8 cellular contexts compared by ENCODE assay signal in genomic region chr4:41212221-41213203, GRCh38. TPM values are rescaled to one million over a fixed set of nuclear protein-coding genes. Genes with fewer than 3 reads are reported as not detected.
DNase-seq lines count a peak whose midpoint lies in the region; ATAC-seq and TF ChIP-seq lines count a peak whose summit lies in the region.

No MANE protein-coding gene starts in this region.

- TF ChIP-seq CTCF in fibroblast of villous mesenchyme (IDR thresholded peaks at IDR 0.05; ENCODE audit: insufficient read depth, low read depth, low read length): peak; percentile 74
- TF ChIP-seq CTCF in neural progenitor cell (IDR thresholded peaks at IDR 0.05): peak; percentile 63

- H3K4me3 ChIP-seq in fibroblast of villous mesenchyme (ENCODE audit: low read depth, low read length): peak overlapping the region; percentile 79
- peak overlapping the region; percentile 86 for H3K4me3 ChIP-seq in neural progenitor cell

- H3K27me3 Mint-ChIP-seq in IgD-negative memory B cell: peaks cover 38% of the 10 kb centered on the region
- H3K27me3 Mint-ChIP-seq in T-helper 17 cell: peaks cover 75% of the 10 kb centered on the region
- peaks cover 9% of the 10 kb centered on the region for H3K27me3 Mint-ChIP-seq in neural progenitor cell (ENCODE audit: insufficient read depth, low read depth)

- peaks cover 15% of the 10 kb centered on the region for H3K27me3 ChIP-seq in neural progenitor cell

- peak overlapping the region; percentile 25 to 86 (median 78) for H3K4me3 Mint-ChIP-seq in IgD-negative memory B cell
- peak overlapping the region; percentile 84 for H3K4me3 Mint-ChIP-seq in T-helper 17 cell
- H3K4me3 Mint-ChIP-seq in neural progenitor cell: peak overlapping the region; percentile 89

- no peaks in the 10 kb centered on the region for H3K36me3 ChIP-seq in neural progenitor cell

- H2AFZ ChIP-seq in neural progenitor cell (replicated peaks): no peak overlapping the region

- no peak overlapping the region for H3K9ac ChIP-seq in neural progenitor cell

- H3K4me1 ChIP-seq in neural progenitor cell: peaks cover 10% of the 10 kb centered on the region

- H3K4me2 ChIP-seq in neural progenitor cell: peak overlapping the region; percentile 95

- H3K27ac Mint-ChIP-seq in IgD-negative memory B cell (no peak overlapping the region), T-helper 17 cell (no peak overlapping the region), neural progenitor cell (no peak overlapping the region)

- DNase-seq in NCI-H82 (lab: John Stamatoyannopoulos, UW) (peak; percentile 54), NCI-H82 treated with DMSO at 0.1 percent for 48 hours (lab: John Stamatoyannopoulos, UW; ENCODE audit: unreplicated experiment) (no peak), T-helper 17 cell (no peak), fibroblast of villous mesenchyme (ENCODE audit: low read depth) (peak; percentile 85), neural progenitor cell (ENCODE audit: low spot score) (peak; percentile 36), cerebellar nuclear complex (lab: John Stamatoyannopoulos, UW) (no peak)

- H3K9me3 Mint-ChIP-seq in IgD-negative memory B cell: no peaks in the 10 kb centered on the region
- peaks cover 2% of the 10 kb centered on the region for H3K9me3 Mint-ChIP-seq in neural progenitor cell

- H3F3A ChIP-seq in neural progenitor cell (ENCODE audit: low read depth): peaks cover 28% of the 10 kb centered on the region

- H3K79me2 ChIP-seq in neural progenitor cell (ENCODE audit: low read depth): peaks cover 52% of the 10 kb centered on the region

- H4K20me1 ChIP-seq in neural progenitor cell (ENCODE audit: low read depth): peaks cover 12% of the 10 kb centered on the region

- no peak overlapping the region for H3K27ac ChIP-seq in neural progenitor cell

- ATAC-seq in T-helper 17 cell (no peak), HG03280 (IDR thresholded peaks at IDR 0.05; ENCODE audit: unreplicated experiment) (no peak)

- H3K36me3 Mint-ChIP-seq in IgD-negative memory B cell (peaks cover 2% of the 10 kb centered on the region), T-helper 17 cell (ENCODE audit: low read depth) (no peaks in the 10 kb centered on the region), neural progenitor cell (no peaks in the 10 kb centered on the region)

- H3K4me1 Mint-ChIP-seq in IgD-negative memory B cell (peaks cover 16 to 24% (median 22%) of the 10 kb centered on the region in 3 donors), T-helper 17 cell (peaks cover 13% of the 10 kb centered on the region), neural progenitor cell (peaks cover 29% of the 10 kb centered on the region)

- H3K9me3 ChIP-seq in T-helper 17 cell (ENCODE audit: control insufficient read depth, low read length, poor library complexity, severe bottlenecking): no peaks in the 10 kb centered on the region
- no peaks in the 10 kb centered on the region for H3K9me3 ChIP-seq in neural progenitor cell (ENCODE audit: low read depth)

RNA-seq across cellular contexts. Expression of gene APBB2, which starts 1.8 kb away (rescaled TPM):
- 0.23 TPM for polyA plus RNA-seq in IgD-negative memory B cell
- total RNA-seq in T-helper 17 cell (under 1 TPM; 0.60 to 0.65 TPM), fibroblast of villous mesenchyme (96.3 and 133 TPM in 2 replicates), neural progenitor cell (ENCODE audit: low replicate concordance) (44.3 and 83.2 TPM in 2 replicates)

RNA-seq across cellular contexts. Expression of gene UCHL1, which starts 44.2 kb away (rescaled TPM):
- polyA plus RNA-seq in IgD-negative memory B cell: 0.78 TPM
- total RNA-seq in T-helper 17 cell (not detected), fibroblast of villous mesenchyme (488 and 579 TPM in 2 replicates), neural progenitor cell (ENCODE audit: low replicate concordance) (535 and 638 TPM in 2 replicates)

Comparison
In these comparisons a context has a peak if more than half of its experiments do, and no peak if none do; other contexts are left out.
1. DNase-seq: peak in NCI-H82 (single experiment), fibroblast of villous mesenchyme (single experiment) and neural progenitor cell (single experiment); none in NCI-H82 treated with DMSO at 0.1 percent for 48 hours (single experiment), T-helper 17 cell (0 of 3) and cerebellar nuclear complex (0 of 2).
2. RNA of gene APBB2, which starts 1.8 kb away (total RNA-seq): 96.3 to 133 TPM in fibroblast of villous mesenchyme and 44.3 to 83.2 TPM in neural progenitor cell; 0.60 to 0.65 TPM in T-helper 17 cell; every median in the first group is over 10 times any median in the second.
3. RNA of gene UCHL1, which starts 44.2 kb away (total RNA-seq): 488 to 579 TPM in fibroblast of villous mesenchyme and 535 to 638 TPM in neural progenitor cell; not detected in T-helper 17 cell; every median in the first group is over 100 times any median in the second.
4. Peak in every context shown above with its lines, with median percentiles within 50 percentile points of each other: H3K4me3 Mint-ChIP-seq.